ENCODE assay signal across 8 cellular contexts in the genomic region with DNA sequence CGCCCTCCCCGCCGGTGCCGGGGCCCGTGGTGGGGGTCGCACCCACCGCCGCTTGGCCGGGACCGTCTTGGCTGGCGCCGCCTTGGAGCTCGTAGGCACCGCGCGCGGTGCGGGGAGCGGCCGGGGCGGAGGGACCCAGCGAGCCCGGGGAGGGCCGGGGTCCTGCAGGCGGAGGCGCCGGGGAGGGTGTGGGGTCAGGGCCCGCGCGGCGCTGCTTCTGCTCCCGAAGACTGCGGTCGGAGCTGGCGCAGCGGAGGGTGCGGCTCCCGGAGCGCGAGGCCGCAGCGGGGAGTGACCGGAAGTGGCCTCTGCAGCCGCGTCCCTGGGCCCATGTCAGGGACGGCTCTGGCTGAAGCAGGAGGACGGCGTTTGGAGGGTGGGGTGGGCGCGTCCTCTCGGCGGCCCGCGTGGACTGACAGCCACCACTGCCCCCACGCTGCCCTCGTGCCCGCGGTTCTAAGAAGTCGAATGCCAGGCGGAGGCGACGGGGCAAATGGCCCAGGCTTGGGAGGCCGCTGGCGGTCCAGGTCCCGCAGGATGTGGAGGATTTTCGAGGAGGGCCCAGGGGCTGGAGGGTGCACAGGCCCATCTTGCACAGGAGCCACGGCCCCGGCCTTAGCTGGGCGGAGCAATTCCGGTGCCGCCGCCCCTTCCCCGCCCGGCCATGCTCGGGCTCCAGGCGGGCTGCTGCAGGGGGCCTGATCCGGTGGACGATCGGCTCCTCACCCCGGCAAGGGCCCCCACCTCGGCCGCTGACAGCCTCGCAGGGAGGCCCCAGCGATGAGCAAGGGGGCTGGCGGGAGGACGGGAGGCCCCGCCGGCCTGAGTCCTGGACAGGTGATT. TPM values are rescaled to one million over a fixed set of nuclear protein-coding genes. Genes with fewer than 3 reads are reported as not detected.
DNase-seq lines count a peak whose midpoint lies in the region; ATAC-seq, FAIRE-seq and TF ChIP-seq lines count a peak whose summit lies in the region.

No MANE protein-coding gene starts in this region.

- H3K9me3 ChIP-seq in ES-I3 (ENCODE audit: control insufficient read depth, insufficient read depth, low read length), result no peaks in the 10 kb centered on the region
- no peaks in the 10 kb centered on the region for H3K9me3 ChIP-seq in colonic mucosa
- H3K9me3 ChIP-seq in kidney (ENCODE audit: control insufficient read depth in 1 of 2, low read length in 2 of 2), result no peaks in the 10 kb centered on the region
- no peaks in the 10 kb centered on the region for H3K9me3 ChIP-seq in small intestine (ENCODE audit: control insufficient read depth, low read depth)

- DNase-seq in NCI-H226, result peak; percentile 21
- DNase-seq in colonic mucosa, result peak; percentile 63
- DNase-seq in kidney, result peak; percentile 88
- DNase-seq in small intestine, result peak; percentile 20
- DNase-seq in NCI-H2107 (lab: John Stamatoyannopoulos, UW), result no peak
- DNase-seq in RPMI8226, result no peak

- H3K36me3 ChIP-seq in ES-I3 (ENCODE audit: insufficient read depth, low read length), result no peaks in the 10 kb centered on the region
- H3K36me3 ChIP-seq in colonic mucosa, result no peaks in the 10 kb centered on the region
- H3K36me3 ChIP-seq in kidney (ENCODE audit: control insufficient read depth in 1 of 2, insufficient read depth in 2 of 2, low read length in 2 of 2), result no peaks in the 10 kb centered on the region
- H3K36me3 ChIP-seq in small intestine (ENCODE audit: control insufficient read depth in 2 of 2, insufficient read depth in 2 of 2, low read length in 2 of 2), result no peaks in the 10 kb centered on the region

- H3K27ac ChIP-seq in colonic mucosa, result peak overlapping the region; percentile 70
- H3K27ac ChIP-seq in kidney (ENCODE audit: low read depth in 2 of 2, low read length in 2 of 2), result peak overlapping the region; percentile 71 to 72
- H3K27ac ChIP-seq in small intestine (ENCODE audit: low read depth in 1 of 2, low read length in 1 of 2), result peak overlapping the region in 1 of 2 donors; percentile 67

- intact Hi-C loops in colonic mucosa (cut with DNase I), result no loop called here
- intact Hi-C loops in kidney (cut with DNase I), result no loop called here

- H3K9ac ChIP-seq in ES-I3 (ENCODE audit: low read depth, low read length) (peak overlapping the region; percentile 77), colonic mucosa (ENCODE audit: low read depth in 2 of 2, low read length in 2 of 2) (peak overlapping the region; percentile 34 to 79), kidney (ENCODE audit: low read length in 2 of 2) (peak overlapping the region; percentile 35 to 41)

- ATAC-seq in GM18870 (IDR thresholded peaks at IDR 0.05; ENCODE audit: unreplicated experiment), result no peak

- WGBS in small intestine, 3 donors, result 0 to 3% (median 3%) methylated on average over 61 to 88 of the region's 88 CpGs

- peak overlapping the region; percentile 80 for H3K4me3 ChIP-seq in colonic mucosa
- H3K4me3 ChIP-seq in kidney (ENCODE audit: low read length in 2 of 2), result peak overlapping the region; percentile 55 to 64
- peak overlapping the region; percentile 57 to 66 for H3K4me3 ChIP-seq in small intestine (ENCODE audit: low read depth in 1 of 2, low read length in 2 of 2)

- H3K4me1 ChIP-seq in ES-I3 (ENCODE audit: insufficient read depth, low read length), result peaks cover 8% of the 10 kb centered on the region; the same call in 1 of the 2 replicates
- H3K4me1 ChIP-seq in colonic mucosa, result no peaks in the 10 kb centered on the region
- no peaks in the 10 kb centered on the region for H3K4me1 ChIP-seq in kidney (ENCODE audit: control insufficient read depth in 1 of 2, insufficient read depth in 1 of 2, low read depth in 1 of 2, low read length in 2 of 2)
- no peaks in the 10 kb centered on the region for H3K4me1 ChIP-seq in small intestine (ENCODE audit: control insufficient read depth in 2 of 2, insufficient read depth in 1 of 2, low read depth in 1 of 2, low read length in 1 of 2)

- TF ChIP-seq CTCF in colonic mucosa (IDR thresholded peaks at IDR 0.05), result no peak
- no peak for TF ChIP-seq CTCF in kidney (IDR thresholded peaks at IDR 0.05; ENCODE audit: borderline replicate concordance, extremely low read depth, insufficient read depth)

- FAIRE-seq in kidney (lab: Jason Lieb, UNC) (no peak), small intestine (lab: Jason Lieb, UNC) (no peak)

- H3K27me3 ChIP-seq in colonic mucosa (no peaks in the 10 kb centered on the region), small intestine (ENCODE audit: control insufficient read depth in 2 of 2, insufficient read depth in 2 of 2, low read length in 2 of 2) (peaks cover 3 to 4% of the 10 kb centered on the region in 2 donors)

RNA-seq across cellular contexts. Expression of a gene that starts 7.7 kb away (rescaled TPM):
- total RNA-seq in colonic mucosa (1 to 10 TPM; 6.2 to 6.5 TPM), kidney (7.8 TPM)
- polyA plus RNA-seq in kidney (ENCODE audit: insufficient read depth, low read depth, low replicate concordance) (4.2 TPM), small intestine (1 to 10 TPM; 3.6 to 5.7 (median 4.8) TPM)

RNA-seq across cellular contexts. Expression of a gene that starts 33.2 kb away (rescaled TPM):
- 1 to 10 TPM; 1.7 to 2.6 TPM for total RNA-seq in colonic mucosa
- total RNA-seq in kidney, result 2.9 TPM
- polyA plus RNA-seq in kidney (ENCODE audit: insufficient read depth, low read depth, low replicate concordance), result 2.0 TPM
- polyA plus RNA-seq in small intestine, result 1 to 10 TPM in 2 of 3 donors, under 1 TPM in 1; 0.81 to 2.7 (median 1.8) TPM

RNA-seq across cellular contexts. Expression of a gene that starts 60.0 kb away (rescaled TPM):
- total RNA-seq in colonic mucosa (10 to 100 TPM; 31.6 to 43.2 TPM), kidney (45.7 TPM)
- polyA plus RNA-seq in kidney (ENCODE audit: insufficient read depth, low read depth, low replicate concordance) (2.5 TPM), small intestine (1 to 10 TPM; 3.2 to 4.7 (median 4.5) TPM)

Comparison
In these comparisons a context has a peak if more than half of its experiments do, and no peak if none do; other contexts are left out.
1. DNase-seq: peak in NCI-H226 (single experiment), colonic mucosa (single experiment), kidney (single experiment) and small intestine (single experiment); none in NCI-H2107 (single experiment) and RPMI8226 (single experiment).
2. Peak in every context shown above with its lines, with median percentiles within 50 percentile points of each other: H3K9ac ChIP-seq and H3K4me3 ChIP-seq.